ENCODE assay signal across 11 cellular contexts in genomic region chr18:58257461-58257860, GRCh38.
DNase-seq lines count a peak whose midpoint lies in the region; ATAC-seq and TF ChIP-seq lines count a peak whose summit lies in the region.
"Had no signal": no experiment of that assay in that cellular context is flagged by ENCODE, and none has a peak within 500 bp of the region (broad histone marks: within the 10 kb centered on the region; RNA-seq: fewer than 3 reads in every experiment).

No MANE protein-coding gene starts in this region.

- peaks cover 0 to 17% of the 10 kb centered on the region in 2 donors for H3K4me1 ChIP-seq in right atrium auricular region
- peaks cover 37 to 39% of the 10 kb centered on the region in 2 donors for H3K4me1 ChIP-seq in thyroid gland

- TF ChIP-seq POLR2A in thyroid gland (IDR thresholded peaks at IDR 0.05), result no peak

- H3K9me3 ChIP-seq in SK-N-MC (ENCODE audit: low read depth, low read length) (no peaks in the 10 kb centered on the region), right atrium auricular region (no peaks in the 10 kb centered on the region), thyroid gland (no peaks in the 10 kb centered on the region)

- no peaks in the 10 kb centered on the region for H3K36me3 ChIP-seq in SK-N-MC (ENCODE audit: insufficient read depth, low read length)
- no peaks in the 10 kb centered on the region for H3K36me3 ChIP-seq in right atrium auricular region
- H3K36me3 ChIP-seq in thyroid gland, result no peaks in the 10 kb centered on the region

- no peaks in the 10 kb centered on the region for H3K36me3 Mint-ChIP-seq in activated CD4-positive, alpha-beta memory T cell treated with anti-CD3 and anti-CD28 coated beads for 36 hours

- no peaks in the 10 kb centered on the region for H3K4me1 Mint-ChIP-seq in activated CD4-positive, alpha-beta memory T cell treated with anti-CD3 and anti-CD28 coated beads for 36 hours (ENCODE audit: low read depth)

- CTCF ChIA-PET in activated CD4-positive, alpha-beta memory T cell treated with anti-CD3 and anti-CD28 coated beads for 36 hours (lab: Charles Lee), result no interaction called here

- H3K27me3 Mint-ChIP-seq in activated CD4-positive, alpha-beta memory T cell treated with anti-CD3 and anti-CD28 coated beads for 36 hours, result peaks cover 1% of the 10 kb centered on the region

- POLR2A ChIA-PET in activated CD4-positive, alpha-beta memory T cell treated with anti-CD3 and anti-CD28 coated beads for 36 hours (lab: Charles Lee), result no interaction called here

- no peak overlapping the region for H3K4me3 Mint-ChIP-seq in activated CD4-positive, alpha-beta memory T cell treated with anti-CD3 and anti-CD28 coated beads for 36 hours

- H3K4me3 ChIP-seq in SK-N-MC (peak overlapping the region; percentile 29; the same call in 1 of the 2 replicates), right atrium auricular region (peak overlapping the region; percentile 42 to 46), thyroid gland (replicated peaks in 1 of 3) (no peak overlapping the region)

- DNase-seq in NCI-H2171 treated with DMSO at 0.1 percent for 48 hours (lab: John Stamatoyannopoulos, UW) (peak; percentile 10), NCI-H2171 (lab: John Stamatoyannopoulos, UW) (no peak), SK-N-MC (ENCODE audit: low read depth, low spot score) (no peak), right atrium auricular region (ENCODE audit: low spot score) (no peak), thyroid gland (peak; percentile 75)
- no peak for DNase-seq in activated CD4-positive, alpha-beta T cell treated with anti-CD3 and anti-CD28 coated beads, Interleukin-2, amount 50 U/mL, for 48 hours
- no peak for DNase-seq in activated CD4-positive, alpha-beta memory T cell treated with anti-CD3 and anti-CD28 coated beads for 36 hours
- DNase-seq: cerebellar nuclear complex; NCI-H1105 treated with DMSO at 0.1 percent for 48 hours; stimulated activated CD4-positive, alpha-beta T cell treated with anti-CD3 and anti-CD28 coated beads, Interleukin-4, amount 100 ng/mL, for 4 hours had no signal

- H3K27ac ChIP-seq in SK-N-MC, result peak overlapping the region; percentile 71; the same call in 1 of the 2 replicates
- peak overlapping the region; percentile 79 to 93 for H3K27ac ChIP-seq in right atrium auricular region
- H3K27ac ChIP-seq in thyroid gland, result peak overlapping the region; percentile 64 to 82 (median 71)

- H3K9ac ChIP-seq in SK-N-MC (ENCODE audit: insufficient read length), result no peak overlapping the region

- 36 to 37% methylated on average over 9 of the region's 9 CpGs for WGBS in thyroid gland, 2 donors

- intact Hi-C loops in thyroid gland (cut with DNase I), result no loop called here
- intact Hi-C loops in activated CD4-positive, alpha-beta memory T cell treated with anti-CD3 and anti-CD28 coated beads for 36 hours (cut with micrococcal nuclease), result no loop called here

- no peaks in the 10 kb centered on the region for H3K9me3 Mint-ChIP-seq in activated CD4-positive, alpha-beta memory T cell treated with anti-CD3 and anti-CD28 coated beads for 36 hours

- TF ChIP-seq CTCF in right atrium auricular region (IDR thresholded peaks at IDR 0.05) (no peak), thyroid gland (IDR thresholded peaks at IDR 0.05) (no peak)

- no peaks in the 10 kb centered on the region for H3K27me3 ChIP-seq in right atrium auricular region
- H3K27me3 ChIP-seq in thyroid gland, result no peaks in the 10 kb centered on the region

- no peak for ATAC-seq in HG02571 (IDR thresholded peaks at IDR 0.05; ENCODE audit: unreplicated experiment)

- no peak overlapping the region for H3K27ac Mint-ChIP-seq in activated CD4-positive, alpha-beta memory T cell treated with anti-CD3 and anti-CD28 coated beads for 36 hours

Comparison
In these comparisons a context has a peak if more than half of its experiments do, and no peak if none do; other contexts are left out.
1. DNase-seq: peak in NCI-H2171 treated with DMSO at 0.1 percent for 48 hours (single experiment) and thyroid gland (2 of 2); none in NCI-H2171 (single experiment), SK-N-MC (single experiment), right atrium auricular region (single experiment), activated CD4-positive, alpha-beta T cell treated with anti-CD3 and anti-CD28 coated beads, Interleukin-2, amount 50 U/mL, for 48 hours (0 of 2) and activated CD4-positive, alpha-beta memory T cell treated with anti-CD3 and anti-CD28 coated beads for 36 hours (single experiment).
2. H3K4me3 ChIP-seq: peak in SK-N-MC (single experiment) and right atrium auricular region (2 of 2); none in thyroid gland (0 of 3).
3. Peak in every context shown above with its lines, with median percentiles within 50 percentile points of each other: H3K27ac ChIP-seq.